In genomic region chr13:33218020-33218419, GRCh38 we compare ENCODE assay signal across 14 cellular contexts.
DNase-seq lines count a peak whose midpoint lies in the region; ATAC-seq, FAIRE-seq and TF ChIP-seq lines count a peak whose summit lies in the region.
"Had no signal": no experiment of that assay in that cellular context is flagged by ENCODE, and none has a peak within 500 bp of the region (broad histone marks: within the 10 kb centered on the region; RNA-seq: fewer than 3 reads in every experiment).

No MANE protein-coding gene starts in this region.

- TF ChIP-seq CTCF in nephron (IDR thresholded peaks at IDR 0.05; ENCODE audit: unreplicated experiment in 3 of 3): no peak

- H3K4me1 ChIP-seq in esophagus (ENCODE audit: control insufficient read depth in 2 of 2, insufficient read depth in 2 of 2, low read length in 1 of 2): peaks cover 3 to 13% of the 10 kb centered on the region in 2 donors

- no peaks in the 10 kb centered on the region for H3K36me3 Mint-ChIP-seq in nephron (ENCODE audit: low read depth)

- H3K27ac Mint-ChIP-seq in nephron: peak overlapping the region; percentile 54 to 99 (median 84)

- H3K9me3 Mint-ChIP-seq in nephron: no peaks in the 10 kb centered on the region
- H3K9me3 Mint-ChIP-seq: neural crest cell had no signal

- H3K9me3 ChIP-seq in esophagus (ENCODE audit: control insufficient read depth in 2 of 2, insufficient read depth in 1 of 2, low read depth in 1 of 2, low read length in 1 of 2): no peaks in the 10 kb centered on the region

- H3K27me3 ChIP-seq in esophagus (ENCODE audit: control insufficient read depth in 1 of 2, insufficient read depth in 2 of 2, low read length in 2 of 2): no peaks in the 10 kb centered on the region

- peaks cover 89% of the 10 kb centered on the region for H3K4me1 Mint-ChIP-seq in nephron

- peak overlapping the region; percentile 60 to 62 for H3K27ac ChIP-seq in esophagus (ENCODE audit: low read depth in 2 of 2, low read length in 1 of 2)
- H3K27ac ChIP-seq: WERI-Rb-1 had no signal

- FAIRE-seq in RCC 7860 (lab: Jason Lieb, UNC): no peak

- no peaks in the 10 kb centered on the region for H3K27me3 Mint-ChIP-seq in nephron (ENCODE audit: low read depth)

- no peaks in the 10 kb centered on the region for H3K36me3 ChIP-seq in esophagus (ENCODE audit: control insufficient read depth in 2 of 2, insufficient read depth in 2 of 2, low read length in 1 of 2)
- H3K36me3 ChIP-seq: WERI-Rb-1 had no signal

- no peak overlapping the region for H3K4me3 Mint-ChIP-seq in nephron
- H3K4me3 Mint-ChIP-seq: neural crest cell had no signal

- ATAC-seq in HG02981 (IDR thresholded peaks at IDR 0.05; ENCODE audit: unreplicated experiment) (no peak), HG03460 (IDR thresholded peaks at IDR 0.05; ENCODE audit: unreplicated experiment) (no peak)

- 62 to 66% methylated on average over 4 of the region's 4 CpGs for WGBS in esophagus, 2 donors

- peak; percentile 80 for DNase-seq in EL
- DNase-seq in RCC 7860 (ENCODE audit: low spot score): peak; percentile 26
- DNase-seq in mucosa of gallbladder (ENCODE audit: low spot score): no peak
- DNase-seq in activated effector memory CD4-positive, alpha-beta T cell treated with Interleukin-2 at 50 U/mL for 16 hours: no peak
- DNase-seq: anterior cingulate cortex; GDM1; NCI-H446; stimulated activated CD4-positive, alpha-beta T cell treated with anti-CD3 and anti-CD28 coated beads, Interleukin-15, amount 100 ng/mL, for 24 hours; WERI-Rb-1 had no signal

- H3K4me3 ChIP-seq in esophagus (ENCODE audit: low read depth in 1 of 2, low read length in 2 of 2): no peak overlapping the region

Comparison
In these comparisons a context has a peak if more than half of its experiments do, and no peak if none do; other contexts are left out.
1. DNase-seq: peak in EL (single experiment) and RCC 7860 (single experiment); none in mucosa of gallbladder (single experiment) and activated effector memory CD4-positive, alpha-beta T cell treated with Interleukin-2 at 50 U/mL for 16 hours (single experiment).